Comparison of ENCODE assay signal across 20 cellular contexts in the genomic region with DNA sequence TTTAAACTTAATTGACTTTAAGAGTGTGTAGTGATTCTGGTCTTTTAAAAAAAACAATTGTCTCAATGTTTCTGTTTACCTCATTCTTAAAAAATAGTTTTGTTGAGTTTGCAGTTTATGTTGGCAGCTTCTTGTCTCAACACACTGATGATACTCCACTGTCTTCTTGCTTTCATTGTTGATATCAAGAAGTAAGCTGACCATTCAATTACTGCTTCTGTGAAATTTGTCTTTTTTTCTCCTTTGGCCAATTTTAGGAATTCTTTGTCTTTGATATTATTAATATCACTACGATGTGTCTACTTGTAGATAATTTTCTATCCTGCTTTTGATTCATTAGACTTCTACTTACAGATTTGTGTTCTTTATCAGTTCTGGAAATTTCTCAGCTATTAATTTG. TPM values are rescaled to one million over a fixed set of nuclear protein-coding genes. Genes with fewer than 3 reads are reported as not detected.
DNase-seq lines count a peak whose midpoint lies in the region; ATAC-seq, FAIRE-seq and TF ChIP-seq lines count a peak whose summit lies in the region.
"Had no signal": no experiment of that assay in that cellular context is flagged by ENCODE, and none has a peak within 500 bp of the region (broad histone marks: within the 10 kb centered on the region; RNA-seq: fewer than 3 reads in every experiment).

No MANE protein-coding gene starts in this region.

- H2AFZ ChIP-seq in GM12878 (ENCODE audit: control insufficient read depth, low read depth, low read length) (no peak overlapping the region), trophoblast cell (ENCODE audit: insufficient read depth, low read length, poor library complexity) (no peak overlapping the region)

- peaks cover 10% of the 10 kb centered on the region for H3K36me3 ChIP-seq in CD4-positive, CD25-positive, alpha-beta regulatory T cell (ENCODE audit: control insufficient read depth, insufficient read depth, low read length)
- H3K36me3 ChIP-seq in GM12878 (ENCODE audit: control insufficient read depth in 2 of 2, insufficient read depth in 2 of 2, low read length in 1 of 2): peaks cover 0 to 2% of the 10 kb centered on the region in 2 experiments; a peak in 2 of 4 replicates
- H3K36me3 ChIP-seq in trophoblast cell (ENCODE audit: control insufficient read depth in 1 of 2, insufficient read depth in 2 of 2, low read length in 2 of 2): peaks cover 6 to 9% of the 10 kb centered on the region in 2 experiments

- H3K23ac ChIP-seq in trophoblast cell (ENCODE audit: low read length): no peak overlapping the region

- no peak overlapping the region for H4K12ac ChIP-seq in trophoblast cell (ENCODE audit: low read depth, low read length)

- RAD21 ChIA-PET in GM12878 (lab: Charles Lee; ENCODE audit: unreplicated experiment): interaction anchor here (0.8 kb wide), 1 partner anchor 18 kb away, joined by 3 read pairs; no protein-coding TSS in a partner anchor

- in situ Hi-C loops in GM12878 (cut with MboI): no loop called here

- DNase-seq in activated T-cell treated with anti-CD3 and anti-CD28 coated beads, Interleukin-2, amount 50 U/mL, for 24 hours: no peak
- DNase-seq in activated T-cell treated with anti-CD3 and anti-CD28 coated beads for 4 hours: no peak
- DNase-seq in CD4-positive, CD25-positive, alpha-beta regulatory T cell: no peak
- DNase-seq in GM12878 (ENCODE audit: low read depth, low spot score): no peak
- no peak for DNase-seq in glutamatergic neuron
- no peak for DNase-seq in Calu3
- no peak for DNase-seq in AG20443 (ENCODE audit: low spot score)
- DNase-seq in trophoblast cell: no peak
- DNase-seq: BE2C; CD8-positive, alpha-beta memory T cell; NCI-H1417 treated with DMSO at 0.1 percent for 48 hours; NCI-H187 treated with DMSO at 0.1 percent for 48 hours; NCI-H2227 treated with DMSO at 0.1 percent for 48 hours; NCI-H510A treated with DMSO at 0.1 percent for 48 hours; NCI-H774 had no signal

- BruUV-seq in GM12878 (replicated peaks; lab: Mats Ljungman, UMichigan): no TSS peak
- BruUV-seq in Calu3 (replicated peaks; lab: Mats Ljungman, UMichigan): no TSS peak

- H3K9ac ChIP-seq in GM12878 (ENCODE audit: control insufficient read depth, insufficient read depth, low read length): no peak overlapping the region
- no peak overlapping the region for H3K9ac ChIP-seq in trophoblast cell (ENCODE audit: low read length)
- H3K9ac ChIP-seq: KMS-11 had no signal

- no peak overlapping the region for H3K4me3 ChIP-seq in CD4-positive, CD25-positive, alpha-beta regulatory T cell (ENCODE audit: low read depth, low read length)
- H3K4me3 ChIP-seq in GM12878: no peak overlapping the region
- H3K4me3 ChIP-seq in trophoblast cell (ENCODE audit: low read depth, low read length): no peak overlapping the region

- H3K4me2 ChIP-seq in GM12878 (ENCODE audit: control insufficient read depth, insufficient read depth) (no peak overlapping the region), trophoblast cell (ENCODE audit: low read length) (no peak overlapping the region)
- H3K4me2 ChIP-seq: KMS-11 had no signal

- no peak overlapping the region for H2BK5ac ChIP-seq in trophoblast cell (ENCODE audit: low read depth, low read length, poor library complexity)

- no peak for ATAC-seq in CD4-positive, CD25-positive, alpha-beta regulatory T cell (ENCODE audit: low read depth in 2 of 2)
- no peak for ATAC-seq in GM12878
- ATAC-seq: Right ventricle myocardium inferior had no signal

- CTCF ChIA-PET in GM12878 (lab: Yijun Ruan, JAX) (interaction anchor here (0.7 to 1.4 kb wide), 2 partner anchors 13 to 59 kb away, joined by 3 read pairs; partner anchors contain the start of genes CEP19 and PIGX), Calu3 (lab: Charles Lee) (no interaction called here)

- POLR2A ChIA-PET in GM12878 (lab: Charles Lee): interaction anchor here (0.6 to 1.2 kb wide), 3 partner anchors 22 to 398 kb away, joined by 3 to 4 read pairs (median 3); partner anchors contain the start of gene PAK2

- no peak overlapping the region for H3K14ac ChIP-seq in trophoblast cell (ENCODE audit: low read length)

- H2AK5ac ChIP-seq in trophoblast cell (ENCODE audit: low read length): no peak overlapping the region

- TF ChIP-seq EP300 in GM12878 (IDR thresholded peaks at IDR 0.05; ENCODE audit: borderline replicate concordance in 1 of 2, control insufficient read depth in 1 of 2, low read depth in 2 of 2, low read length in 2 of 2): no peak

- no peak for FAIRE-seq in GM12878 (lab: Jason Lieb, UNC)
- FAIRE-seq: D721Med, RCC 7860 had no signal

- WGBS in GM12878 (ENCODE audit: insufficient coverage, insufficient replicate concordance, low lambda C conversion rate, missing lambda C conversion rate): 86% methylated on average over 1 of the region's 1 CpG
- WGBS in trophoblast cell (ENCODE audit: extremely low coverage, insufficient coverage, insufficient read length): no CpG with 5 or more reads among the region's 1 CpG

- no peaks in the 10 kb centered on the region for H4K20me1 ChIP-seq in GM12878 (ENCODE audit: control insufficient read depth, insufficient read depth)

- SMC1A ChIA-PET in GM12878 (lab: Charles Lee; ENCODE audit: uncharacterized antibody, unreplicated experiment): interaction anchor here (0.8 to 1.1 kb wide), 2 partner anchors 19 to 30 kb away, joined by 3 read pairs; no protein-coding TSS in a partner anchor

- peaks cover 63% of the 10 kb centered on the region for H3K4me1 Mint-ChIP-seq in activated T-cell treated with anti-CD3 and anti-CD28 coated beads, Interleukin-2, amount 50 U/mL, for 24 hours (ENCODE audit: low read depth)
- peaks cover 49 to 80% (median 59%) of the 10 kb centered on the region in 4 donors for H3K4me1 Mint-ChIP-seq in CD4-positive, CD25-positive, alpha-beta regulatory T cell
- H3K4me1 Mint-ChIP-seq in glutamatergic neuron (ENCODE audit: low read depth, unreplicated experiment) (peaks cover 24% of the 10 kb centered on the region), Calu3 (ENCODE audit: low read depth, unreplicated experiment) (peaks cover 10% of the 10 kb centered on the region)

- no peak overlapping the region for H3K18ac ChIP-seq in trophoblast cell (ENCODE audit: low read length)

- H3K27ac Mint-ChIP-seq in activated T-cell treated with anti-CD3 and anti-CD28 coated beads, Interleukin-2, amount 50 U/mL, for 24 hours: peak overlapping the region; percentile 67
- H3K27ac Mint-ChIP-seq in CD4-positive, CD25-positive, alpha-beta regulatory T cell: peak overlapping the region; percentile 51 to 88 (median 74)
- peak overlapping the region; percentile 74 for H3K27ac Mint-ChIP-seq in glutamatergic neuron (ENCODE audit: unreplicated experiment)
- H3K27ac Mint-ChIP-seq in Calu3 (ENCODE audit: unreplicated experiment): no peak overlapping the region

- H3K27ac ChIP-seq in CD4-positive, CD25-positive, alpha-beta regulatory T cell (ENCODE audit: insufficient read depth, low read length, poor library complexity, severe bottlenecking): no peak overlapping the region
- H3K27ac ChIP-seq in GM12878 (ENCODE audit: control insufficient read depth, insufficient read depth): no peak overlapping the region
- H3K27ac ChIP-seq in trophoblast cell (ENCODE audit: low read depth, low read length): no peak overlapping the region
- H3K27ac ChIP-seq: 22Rv1, KMS-11 had no signal

- H3K4ac ChIP-seq in trophoblast cell (ENCODE audit: low read depth, low read length): no peak overlapping the region

- no peak overlapping the region for H4K91ac ChIP-seq in trophoblast cell (ENCODE audit: low read depth, low read length)

- no peak overlapping the region for H3K4me3 Mint-ChIP-seq in activated T-cell treated with anti-CD3 and anti-CD28 coated beads, Interleukin-2, amount 50 U/mL, for 24 hours
- H3K4me3 Mint-ChIP-seq in CD4-positive, CD25-positive, alpha-beta regulatory T cell: peak overlapping the region in 2 of 4 donors; percentile 24 to 54
- H3K4me3 Mint-ChIP-seq in glutamatergic neuron (ENCODE audit: unreplicated experiment): no peak overlapping the region
- no peak overlapping the region for H3K4me3 Mint-ChIP-seq in Calu3 (ENCODE audit: low read depth, unreplicated experiment)

- H3K79me1 ChIP-seq in trophoblast cell (ENCODE audit: low read length): no peaks in the 10 kb centered on the region

- TF ChIP-seq POLR2A in GM12878 (IDR thresholded peaks at IDR 0.05; ENCODE audit: low read depth, low read length): no peak

- no peaks in the 10 kb centered on the region for H3K27me3 ChIP-seq in CD4-positive, CD25-positive, alpha-beta regulatory T cell (ENCODE audit: control insufficient read depth, insufficient read depth, low read length)
- H3K27me3 ChIP-seq in GM12878 (replicated peaks in 1 of 2; ENCODE audit: control insufficient read depth in 2 of 2, insufficient read depth in 2 of 2, low read length in 1 of 2): no peaks in the 10 kb centered on the region
- H3K27me3 ChIP-seq in trophoblast cell (ENCODE audit: insufficient read depth, low read length): no peaks in the 10 kb centered on the region
- H3K27me3 ChIP-seq: BE2C had no signal

- intact Hi-C loops in GM12878 (cut with micrococcal nuclease; ENCODE audit: unreplicated experiment): no loop called here
- intact Hi-C loops in Calu3 (cut with micrococcal nuclease; ENCODE audit: unreplicated experiment): no loop called here

- TF ChIP-seq CTCF in GM12878 (IDR thresholded peaks at IDR 0.05 in 2 of 3, conservative IDR thresholded peaks at IDR 0.05 in 1 of 3; ENCODE audit: control insufficient read depth in 2 of 3, extremely low read depth in 1 of 3, insufficient read depth in 1 of 3, low read depth in 3 of 3, low read length in 3 of 3) (no peak), glutamatergic neuron (IDR thresholded peaks at IDR 0.05; ENCODE audit: partially characterized antibody, unreplicated experiment) (no peak), Calu3 (IDR thresholded peaks at IDR 0.05; ENCODE audit: unreplicated experiment) (no peak)

- H3K9me3 Mint-ChIP-seq in activated T-cell treated with anti-CD3 and anti-CD28 coated beads, Interleukin-2, amount 50 U/mL, for 24 hours: no peaks in the 10 kb centered on the region
- H3K9me3 Mint-ChIP-seq in CD4-positive, CD25-positive, alpha-beta regulatory T cell: no peaks in the 10 kb centered on the region
- H3K9me3 Mint-ChIP-seq in glutamatergic neuron (ENCODE audit: unreplicated experiment): peaks cover 3% of the 10 kb centered on the region
- H3K9me3 Mint-ChIP-seq in Calu3 (ENCODE audit: low read depth, unreplicated experiment): no peaks in the 10 kb centered on the region
- H3K9me3 Mint-ChIP-seq: CD8-positive, alpha-beta memory T cell had no signal

- H3K79me2 ChIP-seq in GM12878 (ENCODE audit: control insufficient read depth, insufficient read depth, low read length) (peaks cover 64% of the 10 kb centered on the region), trophoblast cell (ENCODE audit: control insufficient read depth, insufficient read depth, low read length, poor library complexity) (peaks cover 14% of the 10 kb centered on the region)

- peaks cover 29% of the 10 kb centered on the region for H3K4me1 ChIP-seq in CD4-positive, CD25-positive, alpha-beta regulatory T cell (ENCODE audit: control insufficient read depth, insufficient read depth, low read length, poor library complexity, severe bottlenecking)
- H3K4me1 ChIP-seq in GM12878 (ENCODE audit: control insufficient read depth, insufficient read depth, low read length) (no peaks in the 10 kb centered on the region), trophoblast cell (ENCODE audit: control insufficient read depth in 1 of 2, insufficient read depth in 2 of 2, low read length in 2 of 2) (peaks cover 5% of the 10 kb centered on the region in 2 experiments)

- peaks cover 39% of the 10 kb centered on the region for H3K36me3 Mint-ChIP-seq in activated T-cell treated with anti-CD3 and anti-CD28 coated beads, Interleukin-2, amount 50 U/mL, for 24 hours (ENCODE audit: low read depth)
- H3K36me3 Mint-ChIP-seq in CD4-positive, CD25-positive, alpha-beta regulatory T cell: peaks cover 16% of the 10 kb centered on the region
- no peaks in the 10 kb centered on the region for H3K36me3 Mint-ChIP-seq in glutamatergic neuron (ENCODE audit: unreplicated experiment)
- no peaks in the 10 kb centered on the region for H3K36me3 Mint-ChIP-seq in Calu3 (ENCODE audit: insufficient read depth, unreplicated experiment)

- no peak for TF ChIP-seq RAD21 in GM12878 (IDR thresholded peaks at IDR 0.05; ENCODE audit: insufficient read depth, low read depth, low read length)

- no peaks in the 10 kb centered on the region for H3K27me3 Mint-ChIP-seq in activated T-cell treated with anti-CD3 and anti-CD28 coated beads, Interleukin-2, amount 50 U/mL, for 24 hours
- H3K27me3 Mint-ChIP-seq in CD4-positive, CD25-positive, alpha-beta regulatory T cell: no peaks in the 10 kb centered on the region
- peaks cover 1% of the 10 kb centered on the region for H3K27me3 Mint-ChIP-seq in glutamatergic neuron (ENCODE audit: unreplicated experiment)
- H3K27me3 Mint-ChIP-seq in Calu3 (ENCODE audit: unreplicated experiment): no peaks in the 10 kb centered on the region
- H3K27me3 Mint-ChIP-seq: CD8-positive, alpha-beta memory T cell had no signal

- H2BK12ac ChIP-seq in trophoblast cell (ENCODE audit: low read length): no peak overlapping the region

- H3K9me3 ChIP-seq in CD4-positive, CD25-positive, alpha-beta regulatory T cell (ENCODE audit: control insufficient read depth in 2 of 2, low read length in 2 of 2): no peaks in the 10 kb centered on the region
- H3K9me3 ChIP-seq in GM12878 (replicated peaks; ENCODE audit: control insufficient read depth, insufficient read depth, low read length): peaks cover 5% of the 10 kb centered on the region
- H3K9me3 ChIP-seq in trophoblast cell (ENCODE audit: insufficient read depth, low read depth, low read length): no peaks in the 10 kb centered on the region
- H3K9me3 ChIP-seq: BE2C had no signal

- H2BK120ac ChIP-seq in trophoblast cell (ENCODE audit: insufficient read depth, low read length, poor library complexity): no peak overlapping the region

- no peak overlapping the region for H4K8ac ChIP-seq in trophoblast cell (ENCODE audit: low read depth, low read length)

RNA-seq across cellular contexts. Expression of gene PAK2, which starts 31.4 kb away (rescaled TPM):
- total RNA-seq in CD4-positive, CD25-positive, alpha-beta regulatory T cell: 83.7 TPM
- 10 to 100 TPM; 37.5 to 46.4 (median 41.7) TPM for polyA plus RNA-seq in CD4-positive, CD25-positive, alpha-beta regulatory T cell
- 30.3 and 31.9 TPM in 2 replicates for total RNA-seq in GM12878 (2013; cell fraction: nucleolus; rRNA removed)
- 13.4 and 15.7 TPM in 2 replicates for total RNA-seq in GM12878 (2014; rRNA removed)
- 21.9 and 23.3 TPM in 2 replicates for total RNA-seq in GM12878 (2014; rRNA removed; fragmentation: Illumina TruSeq; extraction: Trizol)
- total RNA-seq in GM12878 (2021): 54.5 and 59.1 TPM in 2 replicates
- polyA plus RNA-seq in GM12878 (2011; ENCODE audit: low read depth): 23.4 TPM
- 44.7 and 46.5 TPM in 2 replicates for polyA plus RNA-seq in GM12878 (2011; rRNA removed)
- 34.2 and 44.8 TPM in 2 replicates for polyA plus RNA-seq in GM12878 (2011; cell fraction: cytosol; rRNA removed)
- polyA plus RNA-seq in GM12878 (2011; cell fraction: nucleus; rRNA removed): 15.1 and 15.6 TPM in 2 replicates
- 43.8 and 44.0 TPM in 2 replicates for polyA plus RNA-seq in GM12878 (2012)
- polyA plus RNA-seq in GM12878 (2014; fragmentation: Illumina TruSeq; extraction: Trizol): 43.4 and 52.2 TPM in 2 replicates
- polyA plus RNA-seq in GM12878 (2014; fragmentation: Nextera tagmentation; extraction: Ambion mirVana): 10 to 100 TPM in 1 of 2 experiments, 1 to 10 TPM in 1; 9.0 to 11.7 TPM
- 17.5 and 18.2 TPM in 2 replicates for polyA plus RNA-seq in GM12878 (2014; rRNA removed)
- polyA plus RNA-seq in GM12878 (2016; fragmentation: Nextera tagmentation; extraction: Ambion mirVana): 10 to 100 TPM; 32.1 to 35.9 TPM
- polyA minus RNA-seq in GM12878 (2011; rRNA and poly(A)+ RNA removed): 84.2 and 128 TPM in 2 replicates
- polyA minus RNA-seq in GM12878 (2011; cell fraction: cytosol; rRNA and poly(A)+ RNA removed): 42.6 and 49.1 TPM in 2 replicates
- 5.1 and 8.1 TPM in 2 replicates for polyA minus RNA-seq in GM12878 (2011; cell fraction: nucleus; rRNA and poly(A)+ RNA removed)
- total RNA-seq in glutamatergic neuron (ENCODE audit: unreplicated experiment): 128 TPM
- total RNA-seq in Calu3 (2022): 68.2 and 70.4 TPM in 2 replicates
- 38.4 and 40.0 TPM in 2 replicates for polyA plus RNA-seq in trophoblast cell (2013)

RNA-seq across cellular contexts. Expression of gene PIGX, which starts 58.9 kb away (rescaled TPM):
- 17.2 TPM for total RNA-seq in CD4-positive, CD25-positive, alpha-beta regulatory T cell
- 10 to 100 TPM; 18.8 to 40.4 (median 25.9) TPM for polyA plus RNA-seq in CD4-positive, CD25-positive, alpha-beta regulatory T cell
- total RNA-seq in GM12878 (2013; cell fraction: nucleolus; rRNA removed): 12.4 TPM in 2 replicates
- total RNA-seq in GM12878 (2014; rRNA removed) (23.8 and 31.9 TPM in 2 replicates), GM12878 (2014; rRNA removed; fragmentation: Illumina TruSeq; extraction: Trizol) (22.6 and 22.9 TPM in 2 replicates), GM12878 (2021) (21.8 and 27.1 TPM in 2 replicates), glutamatergic neuron (ENCODE audit: unreplicated experiment) (20.1 TPM), Calu3 (2022) (24.4 and 31.2 TPM in 2 replicates)
- 8.6 TPM for polyA plus RNA-seq in GM12878 (2011; ENCODE audit: low read depth)
- polyA plus RNA-seq in GM12878 (2011; rRNA removed) (17.6 and 26.2 TPM in 2 replicates), GM12878 (2014; fragmentation: Illumina TruSeq; extraction: Trizol) (25.5 and 29.7 TPM in 2 replicates), GM12878 (2014; fragmentation: Nextera tagmentation; extraction: Ambion mirVana) (1 to 10 TPM; 3.8 to 9.7 TPM), GM12878 (2014; rRNA removed) (23.5 and 27.3 TPM in 2 replicates), GM12878 (2016; fragmentation: Nextera tagmentation; extraction: Ambion mirVana) (10 to 100 TPM in 1 of 2 experiments, 1 to 10 TPM in 1; 5.7 to 40.0 TPM)
- polyA plus RNA-seq in GM12878 (2011; cell fraction: cytosol; rRNA removed): 7.9 and 8.1 TPM in 2 replicates
- polyA plus RNA-seq in GM12878 (2011; cell fraction: nucleus; rRNA removed): 5.1 and 5.5 TPM in 2 replicates
- polyA plus RNA-seq in GM12878 (2012): 11.6 and 13.9 TPM in 2 replicates
- polyA minus RNA-seq in GM12878 (2011; rRNA and poly(A)+ RNA removed): 10.5 and 11.1 TPM in 2 replicates
- polyA minus RNA-seq in GM12878 (2011; cell fraction: cytosol; rRNA and poly(A)+ RNA removed): 5.1 and 5.5 TPM in 2 replicates
- 5.0 and 5.3 TPM in 2 replicates for polyA minus RNA-seq in GM12878 (2011; cell fraction: nucleus; rRNA and poly(A)+ RNA removed)
- 13.0 and 14.8 TPM in 2 replicates for polyA plus RNA-seq in trophoblast cell (2013)

RNA-seq across cellular contexts. Expression of gene CEP19, which starts 59.0 kb away (rescaled TPM):
- total RNA-seq in CD4-positive, CD25-positive, alpha-beta regulatory T cell: 1.9 TPM
- polyA plus RNA-seq in CD4-positive, CD25-positive, alpha-beta regulatory T cell: 1 to 10 TPM; 4.7 to 6.2 (median 5.6) TPM
- 0.22 and 0.23 TPM in 2 replicates for total RNA-seq in GM12878 (2013; cell fraction: nucleolus; rRNA removed)
- total RNA-seq in GM12878 (2014; rRNA removed) (2.0 and 2.5 TPM in 2 replicates), GM12878 (2014; rRNA removed; fragmentation: Illumina TruSeq; extraction: Trizol) (2.7 and 2.9 TPM in 2 replicates), GM12878 (2021) (1.6 and 1.9 TPM in 2 replicates), glutamatergic neuron (ENCODE audit: unreplicated experiment) (3.3 TPM), Calu3 (2022) (1.2 and 1.7 TPM in 2 replicates)
- polyA plus RNA-seq in GM12878 (2011; ENCODE audit: low read depth): 0.76 TPM
- polyA plus RNA-seq in GM12878 (2011; rRNA removed) (1.9 and 2.8 TPM in 2 replicates), GM12878 (2014; fragmentation: Illumina TruSeq; extraction: Trizol) (3.1 and 4.5 TPM in 2 replicates), GM12878 (2014; fragmentation: Nextera tagmentation; extraction: Ambion mirVana) (1 to 10 TPM; 2.4 to 2.8 TPM), GM12878 (2014; rRNA removed) (2.2 and 2.6 TPM in 2 replicates), GM12878 (2016; fragmentation: Nextera tagmentation; extraction: Ambion mirVana) (1 to 10 TPM; 5.6 to 5.9 TPM)
- polyA plus RNA-seq in GM12878 (2011; cell fraction: cytosol; rRNA removed): 0.76 and 0.95 TPM in 2 replicates
- polyA plus RNA-seq in GM12878 (2011; cell fraction: nucleus; rRNA removed): 0.23 and 0.24 TPM in 2 replicates
- 1.2 and 2.3 TPM in 2 replicates for polyA plus RNA-seq in GM12878 (2012)
- 0.41 and 0.73 TPM in 2 replicates for polyA minus RNA-seq in GM12878 (2011; rRNA and poly(A)+ RNA removed)
- not detected in 2 replicates for polyA minus RNA-seq in GM12878 (2011; cell fraction: cytosol; rRNA and poly(A)+ RNA removed)
- polyA minus RNA-seq in GM12878 (2011; cell fraction: nucleus; rRNA and poly(A)+ RNA removed): 0.60 TPM in 1 of 2 replicates, not detected in the other
- 1.7 and 2.1 TPM in 2 replicates for polyA plus RNA-seq in trophoblast cell (2013)
